Comparison of ENCODE assay signal across 1 cellular context in genomic region chr16:67917140-67917851, GRCh38.
TF ChIP-seq lines count a peak whose summit lies in the region.

No MANE protein-coding gene starts in this region.

TF ChIP-seq in IMR-90, 13 proteins besides CTCF, POLR2A, EP300 and RAD21:
- no peak for TF ChIP-seq SMC3 (IDR thresholded peaks at IDR 0.05; ENCODE audit: low read depth, low read length)
- TF ChIP-seq CHD1 (IDR thresholded peaks at IDR 0.05; ENCODE audit: low read depth, low read length): no peak
- no peak for TF ChIP-seq BHLHE40 (IDR thresholded peaks at IDR 0.05; ENCODE audit: low read depth, low read length)
- no peak for TF ChIP-seq RCOR1 (IDR thresholded peaks at IDR 0.05; ENCODE audit: insufficient replicate concordance, low read length)
TF ChIP-seq in IMR-90: peak in this region for 0.
